In genomic region chr14:73069585-73069984, GRCh38 we compare ENCODE assay signal across 20 cellular contexts. TPM values are rescaled to one million over a fixed set of nuclear protein-coding genes. Genes with fewer than 3 reads are reported as not detected.
DNase-seq lines count a peak whose midpoint lies in the region; ATAC-seq, FAIRE-seq and TF ChIP-seq lines count a peak whose summit lies in the region.
"Had no signal": no experiment of that assay in that cellular context is flagged by ENCODE, and none has a peak within 500 bp of the region (broad histone marks: within the 10 kb centered on the region; RNA-seq: fewer than 3 reads in every experiment).

No MANE protein-coding gene starts in this region.

- ATAC-seq in K562 (no peak), GM18519 (IDR thresholded peaks at IDR 0.05; ENCODE audit: low FRiP score, unreplicated experiment) (no peak)

- no peaks in the 10 kb centered on the region for H3K9me1 ChIP-seq in K562 (ENCODE audit: control insufficient read depth, insufficient read depth, low read length)

- no peak overlapping the region for H3K27ac ChIP-seq in K562 (ENCODE audit: extremely low read depth, low read depth, low read length)
- H3K27ac ChIP-seq in colonic mucosa, result no peak overlapping the region
- H3K27ac ChIP-seq: BLaER1 had no signal

- no peak overlapping the region for H2AFZ ChIP-seq in K562 (ENCODE audit: low read depth, low read length)

- TF ChIP-seq POLR2A in K562 (conservative IDR thresholded peaks at IDR 0.05), result no peak

- 0 out of 2 replicates have a peak, but pooled peaks cover 4% of the 10 kb centered on the region for H4K20me1 ChIP-seq in K562 (replicated peaks; ENCODE audit: control insufficient read depth, insufficient read depth, low read length)

- intact Hi-C loops in K562 (cut with micrococcal nuclease) (no loop called here), colonic mucosa (cut with DNase I) (no loop called here)

- H3K9ac ChIP-seq in K562 (ENCODE audit: insufficient read depth in 1 of 2, low read depth in 2 of 2, low read length in 2 of 2) (no peak overlapping the region), colonic mucosa (ENCODE audit: low read depth in 2 of 2, low read length in 2 of 2) (no peak overlapping the region)
- H3K9ac ChIP-seq: BLaER1 had no signal

- CTCF ChIA-PET in HEK293T (lab: Yijun Ruan, JAX) (no interaction called here), K562 (lab: Yijun Ruan, JAX; ENCODE audit: low intra/inter-chr PET ratio) (no interaction called here)

- H3K27me3 ChIP-seq in K562 (ENCODE audit: control insufficient read depth in 2 of 2, insufficient read depth in 2 of 2, low read length in 2 of 2) (no peaks in the 10 kb centered on the region), colonic mucosa (no peaks in the 10 kb centered on the region)
- H3K27me3 ChIP-seq: BE2C, BLaER1 had no signal

- in situ Hi-C loops in K562 (cut with MboI), result no loop called here

- DNase-seq in HEK293T (ENCODE audit: extremely low spot score) (no peak), K562 (ENCODE audit: extremely low read depth in 1 of 4, low spot score in 3 of 4) (no peak), colonic mucosa (no peak)
- DNase-seq in activated CD4-positive, CD25-positive, alpha-beta regulatory T cell (lab: John Stamatoyannopoulos, UW), result no peak
- DNase-seq: 8988T; ACHN; BE2C; C1 segment of cervical spinal cord; Caco-2; Calu3; CD4-positive, alpha-beta memory T cell; CD4-positive, CD25-positive, alpha-beta regulatory T cell; DMS79 treated with DMSO at 0.1 percent for 48 hours; GF-D8 had no signal

- no TSS peak for BruUV-seq in K562 (replicated peaks; lab: Mats Ljungman, UMichigan)

- H3K4me1 ChIP-seq in K562 (replicated peaks in 1 of 2; ENCODE audit: control insufficient read depth in 2 of 2, insufficient read depth in 2 of 2, low read length in 2 of 2) (no peaks in the 10 kb centered on the region; a peak in 1 of 5 replicates), colonic mucosa (no peaks in the 10 kb centered on the region)
- H3K4me1 ChIP-seq: BE2C, BLaER1, Caco-2 had no signal

- FAIRE-seq in K562 (lab: Jason Lieb, UNC), result no peak
- FAIRE-seq: A204.1, D721Med, G401.6, GM12891 had no signal

- H3K9me3 ChIP-seq in K562 (replicated peaks; ENCODE audit: control insufficient read depth, insufficient read depth, low read depth, low read length) (no peaks in the 10 kb centered on the region), colonic mucosa (no peaks in the 10 kb centered on the region)
- H3K9me3 ChIP-seq: BE2C, BLaER1, Caco-2 had no signal

- POLR2A ChIA-PET in HEK293T (lab: Yijun Ruan, JAX) (interaction anchor here (2.3 kb wide), 1 partner anchor 11 kb away, joined by 17 read pairs; the partner anchor contains the start of gene RBM25), K562 (lab: Yijun Ruan, JAX) (interaction anchor here (0.6 to 3.0 kb wide), 3 partner anchors 11 to 35 kb away, joined by 3 to 16 read pairs (median 4); partner anchors contain the start of gene RBM25)

- peaks cover 96% of the 10 kb centered on the region for H3K79me2 ChIP-seq in K562 (ENCODE audit: control insufficient read depth, insufficient read depth, low read length)

- TF ChIP-seq RAD21 in K562 (CRISPR knock-in tag; conservative IDR thresholded peaks at IDR 0.05 in 1 of 2, IDR thresholded peaks at IDR 0.05 in 1 of 2), result no peak

- H3K4me2 ChIP-seq in K562 (ENCODE audit: insufficient read depth, low read length), result no peak overlapping the region
- H3K4me2 ChIP-seq: BLaER1 had no signal

- no peak overlapping the region for H3K4me3 ChIP-seq in K562
- H3K4me3 ChIP-seq in colonic mucosa, result no peak overlapping the region
- H3K4me3 ChIP-seq: BLaER1 had no signal

- no peak for TF ChIP-seq EP300 in K562 (IDR thresholded peaks at IDR 0.05; ENCODE audit: low read length)

- WGBS in K562 (ENCODE audit: insufficient coverage, low coverage, missing lambda C conversion rate), result no CpG with 5 or more reads among the region's 4 CpGs

- TF ChIP-seq CTCF in K562 (IDR thresholded peaks at IDR 0.05 in 2 of 3, conservative IDR thresholded peaks at IDR 0.05 in 1 of 3; ENCODE audit: insufficient read depth in 2 of 3, low read depth in 1 of 3, low read length in 3 of 3) (no peak), colonic mucosa (IDR thresholded peaks at IDR 0.05) (no peak)

- peaks cover 71% of the 10 kb centered on the region; the same call in 2 of the 3 replicates for H3K36me3 ChIP-seq in K562 (ENCODE audit: control insufficient read depth, insufficient read depth, low read length)
- H3K36me3 ChIP-seq in colonic mucosa, result no peaks in the 10 kb centered on the region

TF ChIP-seq in HEK293T, 16 proteins besides CTCF, POLR2A, EP300 and RAD21:
- TF ChIP-seq SP1 (IDR thresholded peaks at IDR 0.05) (no peak), ZNF384 (IDR thresholded peaks at IDR 0.05) (peak; percentile 79)

TF ChIP-seq in K562, 482 proteins besides CTCF, POLR2A, EP300 and RAD21:
- no peak for TF ChIP-seq STAG1 (CRISPR knock-in tag; IDR thresholded peaks at IDR 0.05; ENCODE audit: borderline replicate concordance)
- TF ChIP-seq ZNF384 (IDR thresholded peaks at IDR 0.05; ENCODE audit: low read depth, low read length), result peak; percentile 52; the same call in 1 of the 2 replicates

RNA-seq across cellular contexts. Expression of gene RBM25, which starts 11.3 kb away (rescaled TPM):
- total RNA-seq in K562 (2011; cell fraction: chromatin; rRNA removed; ENCODE audit: low replicate concordance), result 66.1 and 166 TPM in 2 replicates
- total RNA-seq in K562 (2011; cell fraction: nucleolus; rRNA removed), result 34.0 and 41.3 TPM in 2 replicates
- total RNA-seq in K562 (2011; cell fraction: nucleoplasm; rRNA removed), result 62.3 and 130 TPM in 2 replicates
- 32.2 and 34.6 TPM in 2 replicates for total RNA-seq in K562 (2014; rRNA removed)
- 48.1 and 55.6 TPM in 2 replicates for total RNA-seq in K562 (2014; rRNA removed; fragmentation: Illumina TruSeq; extraction: Trizol)
- 59.8 and 64.4 TPM in 2 replicates for total RNA-seq in K562 (2015; rRNA removed; fragmentation: Illumina TruSeq; extraction: Trizol)
- total RNA-seq in K562 (2021), result 47.3 and 51.4 TPM in 2 replicates
- 28.8 and 38.1 TPM in 2 replicates for polyA plus RNA-seq in K562 (2011; rRNA removed)
- polyA plus RNA-seq in K562 (2011; cell fraction: cytosol; rRNA removed), result 5.9 and 7.6 TPM in 2 replicates
- 118 and 157 TPM in 2 replicates for polyA plus RNA-seq in K562 (2011; cell fraction: nucleus; rRNA removed)
- polyA plus RNA-seq in K562 (2012), result 40.3 and 41.6 TPM in 2 replicates
- 64.4 and 80.1 TPM in 2 replicates for polyA plus RNA-seq in K562 (2014; fragmentation: Illumina TruSeq; extraction: Trizol)
- 10 to 100 TPM; 28.6 to 36.7 TPM for polyA plus RNA-seq in K562 (2014; fragmentation: Nextera tagmentation; extraction: Ambion mirVana)
- polyA plus RNA-seq in K562 (2014; rRNA removed), result 46.2 and 58.8 TPM in 2 replicates
- 32.7 and 44.1 TPM in 2 replicates for polyA minus RNA-seq in K562 (2011; rRNA and poly(A)+ RNA removed)
- polyA minus RNA-seq in K562 (2011; cell fraction: cytosol; rRNA and poly(A)+ RNA removed), result 15.0 and 20.6 TPM in 2 replicates
- 58.8 and 84.0 TPM in 2 replicates for polyA minus RNA-seq in K562 (2011; cell fraction: nucleus; rRNA and poly(A)+ RNA removed)
- 10 to 100 TPM; 57.0 to 62.8 TPM for total RNA-seq in colonic mucosa

RNA-seq across cellular contexts. Expression of gene ZFYVE1, which starts 42.7 kb away (rescaled TPM):
- 19.9 and 31.7 TPM in 2 replicates for total RNA-seq in K562 (2011; cell fraction: chromatin; rRNA removed; ENCODE audit: low replicate concordance)
- 14.6 and 14.8 TPM in 2 replicates for total RNA-seq in K562 (2011; cell fraction: nucleolus; rRNA removed)
- total RNA-seq in K562 (2011; cell fraction: nucleoplasm; rRNA removed), result 15.0 and 15.2 TPM in 2 replicates
- total RNA-seq in K562 (2014; rRNA removed), result 2.4 and 5.5 TPM in 2 replicates
- 2.8 and 3.0 TPM in 2 replicates for total RNA-seq in K562 (2014; rRNA removed; fragmentation: Illumina TruSeq; extraction: Trizol)
- total RNA-seq in K562 (2015; rRNA removed; fragmentation: Illumina TruSeq; extraction: Trizol), result 2.4 and 2.5 TPM in 2 replicates
- 3.2 and 4.9 TPM in 2 replicates for total RNA-seq in K562 (2021)
- 4.4 and 5.0 TPM in 2 replicates for polyA plus RNA-seq in K562 (2011; rRNA removed)
- 4.5 and 4.7 TPM in 2 replicates for polyA plus RNA-seq in K562 (2011; cell fraction: cytosol; rRNA removed)
- 8.8 and 9.1 TPM in 2 replicates for polyA plus RNA-seq in K562 (2011; cell fraction: nucleus; rRNA removed)
- polyA plus RNA-seq in K562 (2012), result 5.6 and 9.8 TPM in 2 replicates
- 3.1 and 3.4 TPM in 2 replicates for polyA plus RNA-seq in K562 (2014; fragmentation: Illumina TruSeq; extraction: Trizol)
- polyA plus RNA-seq in K562 (2014; fragmentation: Nextera tagmentation; extraction: Ambion mirVana), result 1 to 10 TPM in 1 of 2 experiments, under 1 TPM in 1; 0.62 to 1.1 TPM
- polyA plus RNA-seq in K562 (2014; rRNA removed), result 3.9 and 4.4 TPM in 2 replicates
- polyA minus RNA-seq in K562 (2011; rRNA and poly(A)+ RNA removed), result 7.8 and 9.5 TPM in 2 replicates
- 3.7 and 3.8 TPM in 2 replicates for polyA minus RNA-seq in K562 (2011; cell fraction: cytosol; rRNA and poly(A)+ RNA removed)
- polyA minus RNA-seq in K562 (2011; cell fraction: nucleus; rRNA and poly(A)+ RNA removed), result 4.0 and 6.1 TPM in 2 replicates
- 10 to 100 TPM; 11.7 to 17.5 TPM for total RNA-seq in colonic mucosa
